ENCODE assay signal across 1 cellular context in the genomic region with DNA sequence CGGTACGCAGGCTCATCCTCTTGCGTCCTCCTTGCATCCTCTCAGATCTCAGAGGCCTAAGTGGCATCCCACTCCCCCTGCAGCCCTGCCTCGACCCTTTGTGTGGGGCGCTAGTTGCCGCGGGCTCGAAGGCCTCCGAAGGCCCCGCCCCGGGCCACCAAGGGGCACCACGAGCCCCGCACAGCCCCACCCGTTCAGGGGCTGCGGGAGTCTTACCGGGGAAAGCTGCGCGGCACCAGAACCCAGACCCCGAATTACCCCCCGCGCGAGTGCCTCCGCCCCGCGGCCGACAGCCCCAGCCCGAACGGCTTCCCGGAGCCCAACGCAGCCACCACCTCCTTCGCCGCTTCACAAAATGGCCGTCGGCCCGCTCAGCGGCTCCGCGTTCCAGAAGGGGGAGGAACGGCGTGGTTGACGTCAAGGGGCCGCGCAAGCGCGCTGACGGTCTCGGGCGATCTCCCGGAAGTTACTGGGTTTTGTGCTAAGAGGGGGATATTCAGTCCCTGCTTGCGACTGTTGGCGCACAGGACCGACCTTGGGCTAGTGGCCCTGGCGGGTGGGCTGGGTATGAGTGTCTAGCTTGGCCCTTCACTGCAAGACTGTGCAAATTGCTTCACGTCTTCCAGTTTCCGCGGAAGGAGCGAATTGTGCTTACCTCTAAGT.
TF ChIP-seq lines count a peak whose summit lies in the region.

A gene (minus strand): TSS at position 357 of the 663 bp plus-strand sequence. CDS start 31,977 bp downstream, outside the sequence.
A gene with protein sequence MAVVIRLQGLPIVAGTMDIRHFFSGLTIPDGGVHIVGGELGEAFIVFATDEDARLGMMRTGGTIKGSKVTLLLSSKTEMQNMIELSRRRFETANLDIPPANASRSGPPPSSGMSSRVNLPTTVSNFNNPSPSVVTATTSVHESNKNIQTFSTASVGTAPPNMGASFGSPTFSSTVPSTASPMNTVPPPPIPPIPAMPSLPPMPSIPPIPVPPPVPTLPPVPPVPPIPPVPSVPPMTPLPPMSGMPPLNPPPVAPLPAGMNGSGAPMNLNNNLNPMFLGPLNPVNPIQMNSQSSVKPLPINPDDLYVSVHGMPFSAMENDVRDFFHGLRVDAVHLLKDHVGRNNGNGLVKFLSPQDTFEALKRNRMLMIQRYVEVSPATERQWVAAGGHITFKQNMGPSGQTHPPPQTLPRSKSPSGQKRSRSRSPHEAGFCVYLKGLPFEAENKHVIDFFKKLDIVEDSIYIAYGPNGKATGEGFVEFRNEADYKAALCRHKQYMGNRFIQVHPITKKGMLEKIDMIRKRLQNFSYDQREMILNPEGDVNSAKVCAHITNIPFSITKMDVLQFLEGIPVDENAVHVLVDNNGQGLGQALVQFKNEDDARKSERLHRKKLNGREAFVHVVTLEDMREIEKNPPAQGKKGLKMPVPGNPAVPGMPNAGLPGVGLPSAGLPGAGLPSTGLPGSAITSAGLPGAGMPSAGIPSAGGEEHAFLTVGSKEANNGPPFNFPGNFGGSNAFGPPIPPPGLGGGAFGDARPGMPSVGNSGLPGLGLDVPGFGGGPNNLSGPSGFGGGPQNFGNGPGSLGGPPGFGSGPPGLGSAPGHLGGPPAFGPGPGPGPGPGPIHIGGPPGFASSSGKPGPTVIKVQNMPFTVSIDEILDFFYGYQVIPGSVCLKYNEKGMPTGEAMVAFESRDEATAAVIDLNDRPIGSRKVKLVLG (minus strand): TSS at position 357 of the 663 bp plus-strand sequence. CDS start 9,578 bp downstream, outside the sequence.

TF ChIP-seq in K562, 482 proteins besides CTCF, POLR2A, EP300 and RAD21 (continued from another document and continues in another):
- TF ChIP-seq, protein P1, sequence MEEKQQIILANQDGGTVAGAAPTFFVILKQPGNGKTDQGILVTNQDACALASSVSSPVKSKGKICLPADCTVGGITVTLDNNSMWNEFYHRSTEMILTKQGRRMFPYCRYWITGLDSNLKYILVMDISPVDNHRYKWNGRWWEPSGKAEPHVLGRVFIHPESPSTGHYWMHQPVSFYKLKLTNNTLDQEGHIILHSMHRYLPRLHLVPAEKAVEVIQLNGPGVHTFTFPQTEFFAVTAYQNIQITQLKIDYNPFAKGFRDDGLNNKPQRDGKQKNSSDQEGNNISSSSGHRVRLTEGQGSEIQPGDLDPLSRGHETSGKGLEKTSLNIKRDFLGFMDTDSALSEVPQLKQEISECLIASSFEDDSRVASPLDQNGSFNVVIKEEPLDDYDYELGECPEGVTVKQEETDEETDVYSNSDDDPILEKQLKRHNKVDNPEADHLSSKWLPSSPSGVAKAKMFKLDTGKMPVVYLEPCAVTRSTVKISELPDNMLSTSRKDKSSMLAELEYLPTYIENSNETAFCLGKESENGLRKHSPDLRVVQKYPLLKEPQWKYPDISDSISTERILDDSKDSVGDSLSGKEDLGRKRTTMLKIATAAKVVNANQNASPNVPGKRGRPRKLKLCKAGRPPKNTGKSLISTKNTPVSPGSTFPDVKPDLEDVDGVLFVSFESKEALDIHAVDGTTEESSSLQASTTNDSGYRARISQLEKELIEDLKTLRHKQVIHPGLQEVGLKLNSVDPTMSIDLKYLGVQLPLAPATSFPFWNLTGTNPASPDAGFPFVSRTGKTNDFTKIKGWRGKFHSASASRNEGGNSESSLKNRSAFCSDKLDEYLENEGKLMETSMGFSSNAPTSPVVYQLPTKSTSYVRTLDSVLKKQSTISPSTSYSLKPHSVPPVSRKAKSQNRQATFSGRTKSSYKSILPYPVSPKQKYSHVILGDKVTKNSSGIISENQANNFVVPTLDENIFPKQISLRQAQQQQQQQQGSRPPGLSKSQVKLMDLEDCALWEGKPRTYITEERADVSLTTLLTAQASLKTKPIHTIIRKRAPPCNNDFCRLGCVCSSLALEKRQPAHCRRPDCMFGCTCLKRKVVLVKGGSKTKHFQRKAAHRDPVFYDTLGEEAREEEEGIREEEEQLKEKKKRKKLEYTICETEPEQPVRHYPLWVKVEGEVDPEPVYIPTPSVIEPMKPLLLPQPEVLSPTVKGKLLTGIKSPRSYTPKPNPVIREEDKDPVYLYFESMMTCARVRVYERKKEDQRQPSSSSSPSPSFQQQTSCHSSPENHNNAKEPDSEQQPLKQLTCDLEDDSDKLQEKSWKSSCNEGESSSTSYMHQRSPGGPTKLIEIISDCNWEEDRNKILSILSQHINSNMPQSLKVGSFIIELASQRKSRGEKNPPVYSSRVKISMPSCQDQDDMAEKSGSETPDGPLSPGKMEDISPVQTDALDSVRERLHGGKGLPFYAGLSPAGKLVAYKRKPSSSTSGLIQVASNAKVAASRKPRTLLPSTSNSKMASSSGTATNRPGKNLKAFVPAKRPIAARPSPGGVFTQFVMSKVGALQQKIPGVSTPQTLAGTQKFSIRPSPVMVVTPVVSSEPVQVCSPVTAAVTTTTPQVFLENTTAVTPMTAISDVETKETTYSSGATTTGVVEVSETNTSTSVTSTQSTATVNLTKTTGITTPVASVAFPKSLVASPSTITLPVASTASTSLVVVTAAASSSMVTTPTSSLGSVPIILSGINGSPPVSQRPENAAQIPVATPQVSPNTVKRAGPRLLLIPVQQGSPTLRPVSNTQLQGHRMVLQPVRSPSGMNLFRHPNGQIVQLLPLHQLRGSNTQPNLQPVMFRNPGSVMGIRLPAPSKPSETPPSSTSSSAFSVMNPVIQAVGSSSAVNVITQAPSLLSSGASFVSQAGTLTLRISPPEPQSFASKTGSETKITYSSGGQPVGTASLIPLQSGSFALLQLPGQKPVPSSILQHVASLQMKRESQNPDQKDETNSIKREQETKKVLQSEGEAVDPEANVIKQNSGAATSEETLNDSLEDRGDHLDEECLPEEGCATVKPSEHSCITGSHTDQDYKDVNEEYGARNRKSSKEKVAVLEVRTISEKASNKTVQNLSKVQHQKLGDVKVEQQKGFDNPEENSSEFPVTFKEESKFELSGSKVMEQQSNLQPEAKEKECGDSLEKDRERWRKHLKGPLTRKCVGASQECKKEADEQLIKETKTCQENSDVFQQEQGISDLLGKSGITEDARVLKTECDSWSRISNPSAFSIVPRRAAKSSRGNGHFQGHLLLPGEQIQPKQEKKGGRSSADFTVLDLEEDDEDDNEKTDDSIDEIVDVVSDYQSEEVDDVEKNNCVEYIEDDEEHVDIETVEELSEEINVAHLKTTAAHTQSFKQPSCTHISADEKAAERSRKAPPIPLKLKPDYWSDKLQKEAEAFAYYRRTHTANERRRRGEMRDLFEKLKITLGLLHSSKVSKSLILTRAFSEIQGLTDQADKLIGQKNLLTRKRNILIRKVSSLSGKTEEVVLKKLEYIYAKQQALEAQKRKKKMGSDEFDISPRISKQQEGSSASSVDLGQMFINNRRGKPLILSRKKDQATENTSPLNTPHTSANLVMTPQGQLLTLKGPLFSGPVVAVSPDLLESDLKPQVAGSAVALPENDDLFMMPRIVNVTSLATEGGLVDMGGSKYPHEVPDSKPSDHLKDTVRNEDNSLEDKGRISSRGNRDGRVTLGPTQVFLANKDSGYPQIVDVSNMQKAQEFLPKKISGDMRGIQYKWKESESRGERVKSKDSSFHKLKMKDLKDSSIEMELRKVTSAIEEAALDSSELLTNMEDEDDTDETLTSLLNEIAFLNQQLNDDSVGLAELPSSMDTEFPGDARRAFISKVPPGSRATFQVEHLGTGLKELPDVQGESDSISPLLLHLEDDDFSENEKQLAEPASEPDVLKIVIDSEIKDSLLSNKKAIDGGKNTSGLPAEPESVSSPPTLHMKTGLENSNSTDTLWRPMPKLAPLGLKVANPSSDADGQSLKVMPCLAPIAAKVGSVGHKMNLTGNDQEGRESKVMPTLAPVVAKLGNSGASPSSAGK (IDR thresholded peaks at IDR 0.05): peak; percentile 95
- no peak; the same call in 1 of the 2 replicates for TF ChIP-seq ZNF239 (CRISPR knock-in tag; IDR thresholded peaks at IDR 0.05)
- TF ChIP-seq, protein P2, sequence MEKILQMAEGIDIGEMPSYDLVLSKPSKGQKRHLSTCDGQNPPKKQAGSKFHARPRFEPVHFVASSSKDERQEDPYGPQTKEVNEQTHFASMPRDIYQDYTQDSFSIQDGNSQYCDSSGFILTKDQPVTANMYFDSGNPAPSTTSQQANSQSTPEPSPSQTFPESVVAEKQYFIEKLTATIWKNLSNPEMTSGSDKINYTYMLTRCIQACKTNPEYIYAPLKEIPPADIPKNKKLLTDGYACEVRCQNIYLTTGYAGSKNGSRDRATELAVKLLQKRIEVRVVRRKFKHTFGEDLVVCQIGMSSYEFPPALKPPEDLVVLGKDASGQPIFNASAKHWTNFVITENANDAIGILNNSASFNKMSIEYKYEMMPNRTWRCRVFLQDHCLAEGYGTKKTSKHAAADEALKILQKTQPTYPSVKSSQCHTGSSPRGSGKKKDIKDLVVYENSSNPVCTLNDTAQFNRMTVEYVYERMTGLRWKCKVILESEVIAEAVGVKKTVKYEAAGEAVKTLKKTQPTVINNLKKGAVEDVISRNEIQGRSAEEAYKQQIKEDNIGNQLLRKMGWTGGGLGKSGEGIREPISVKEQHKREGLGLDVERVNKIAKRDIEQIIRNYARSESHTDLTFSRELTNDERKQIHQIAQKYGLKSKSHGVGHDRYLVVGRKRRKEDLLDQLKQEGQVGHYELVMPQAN (IDR thresholded peaks at IDR 0.05; ENCODE audit: borderline replicate concordance): 0 out of 2 replicates have a peak, but pooled peaks have one; percentile 13
- no peak for TF ChIP-seq ZNF551 (CRISPR knock-in tag; IDR thresholded peaks at IDR 0.05)
- TF ChIP-seq SIRT6 (IDR thresholded peaks at IDR 0.05; ENCODE audit: low read depth, low read length): no peak
- TF ChIP-seq, protein P3, sequence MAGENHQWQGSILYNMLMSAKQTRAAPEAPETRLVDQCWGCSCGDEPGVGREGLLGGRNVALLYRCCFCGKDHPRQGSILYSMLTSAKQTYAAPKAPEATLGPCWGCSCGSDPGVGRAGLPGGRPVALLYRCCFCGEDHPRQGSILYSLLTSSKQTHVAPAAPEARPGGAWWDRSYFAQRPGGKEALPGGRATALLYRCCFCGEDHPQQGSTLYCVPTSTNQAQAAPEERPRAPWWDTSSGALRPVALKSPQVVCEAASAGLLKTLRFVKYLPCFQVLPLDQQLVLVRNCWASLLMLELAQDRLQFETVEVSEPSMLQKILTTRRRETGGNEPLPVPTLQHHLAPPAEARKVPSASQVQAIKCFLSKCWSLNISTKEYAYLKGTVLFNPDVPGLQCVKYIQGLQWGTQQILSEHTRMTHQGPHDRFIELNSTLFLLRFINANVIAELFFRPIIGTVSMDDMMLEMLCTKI (IDR thresholded peaks at IDR 0.05; ENCODE audit: partially characterized antibody): no peak
- no peak; the same call in 1 of the 2 replicates for TF ChIP-seq ARID1B (IDR thresholded peaks at IDR 0.05)
- no peak for TF ChIP-seq FOXA3 (CRISPR knock-in tag; conservative IDR thresholded peaks at IDR 0.05 in 1 of 2, IDR thresholded peaks at IDR 0.05 in 1 of 2)
- no peak for TF ChIP-seq NUFIP1 (IDR thresholded peaks at IDR 0.05; ENCODE audit: partially characterized antibody)
- TF ChIP-seq, protein P4, sequence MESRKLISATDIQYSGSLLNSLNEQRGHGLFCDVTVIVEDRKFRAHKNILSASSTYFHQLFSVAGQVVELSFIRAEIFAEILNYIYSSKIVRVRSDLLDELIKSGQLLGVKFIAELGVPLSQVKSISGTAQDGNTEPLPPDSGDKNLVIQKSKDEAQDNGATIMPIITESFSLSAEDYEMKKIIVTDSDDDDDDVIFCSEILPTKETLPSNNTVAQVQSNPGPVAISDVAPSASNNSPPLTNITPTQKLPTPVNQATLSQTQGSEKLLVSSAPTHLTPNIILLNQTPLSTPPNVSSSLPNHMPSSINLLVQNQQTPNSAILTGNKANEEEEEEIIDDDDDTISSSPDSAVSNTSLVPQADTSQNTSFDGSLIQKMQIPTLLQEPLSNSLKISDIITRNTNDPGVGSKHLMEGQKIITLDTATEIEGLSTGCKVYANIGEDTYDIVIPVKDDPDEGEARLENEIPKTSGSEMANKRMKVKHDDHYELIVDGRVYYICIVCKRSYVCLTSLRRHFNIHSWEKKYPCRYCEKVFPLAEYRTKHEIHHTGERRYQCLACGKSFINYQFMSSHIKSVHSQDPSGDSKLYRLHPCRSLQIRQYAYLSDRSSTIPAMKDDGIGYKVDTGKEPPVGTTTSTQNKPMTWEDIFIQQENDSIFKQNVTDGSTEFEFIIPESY (CRISPR knock-in tag; IDR thresholded peaks at IDR 0.05): no peak
- TF ChIP-seq, protein P5, sequence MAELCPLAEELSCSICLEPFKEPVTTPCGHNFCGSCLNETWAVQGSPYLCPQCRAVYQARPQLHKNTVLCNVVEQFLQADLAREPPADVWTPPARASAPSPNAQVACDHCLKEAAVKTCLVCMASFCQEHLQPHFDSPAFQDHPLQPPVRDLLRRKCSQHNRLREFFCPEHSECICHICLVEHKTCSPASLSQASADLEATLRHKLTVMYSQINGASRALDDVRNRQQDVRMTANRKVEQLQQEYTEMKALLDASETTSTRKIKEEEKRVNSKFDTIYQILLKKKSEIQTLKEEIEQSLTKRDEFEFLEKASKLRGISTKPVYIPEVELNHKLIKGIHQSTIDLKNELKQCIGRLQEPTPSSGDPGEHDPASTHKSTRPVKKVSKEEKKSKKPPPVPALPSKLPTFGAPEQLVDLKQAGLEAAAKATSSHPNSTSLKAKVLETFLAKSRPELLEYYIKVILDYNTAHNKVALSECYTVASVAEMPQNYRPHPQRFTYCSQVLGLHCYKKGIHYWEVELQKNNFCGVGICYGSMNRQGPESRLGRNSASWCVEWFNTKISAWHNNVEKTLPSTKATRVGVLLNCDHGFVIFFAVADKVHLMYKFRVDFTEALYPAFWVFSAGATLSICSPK (IDR thresholded peaks at IDR 0.05; ENCODE audit: borderline replicate concordance): no peak
- TF ChIP-seq PTRF (tag; IDR thresholded peaks at IDR 0.05): no peak
- TF ChIP-seq, protein P6, sequence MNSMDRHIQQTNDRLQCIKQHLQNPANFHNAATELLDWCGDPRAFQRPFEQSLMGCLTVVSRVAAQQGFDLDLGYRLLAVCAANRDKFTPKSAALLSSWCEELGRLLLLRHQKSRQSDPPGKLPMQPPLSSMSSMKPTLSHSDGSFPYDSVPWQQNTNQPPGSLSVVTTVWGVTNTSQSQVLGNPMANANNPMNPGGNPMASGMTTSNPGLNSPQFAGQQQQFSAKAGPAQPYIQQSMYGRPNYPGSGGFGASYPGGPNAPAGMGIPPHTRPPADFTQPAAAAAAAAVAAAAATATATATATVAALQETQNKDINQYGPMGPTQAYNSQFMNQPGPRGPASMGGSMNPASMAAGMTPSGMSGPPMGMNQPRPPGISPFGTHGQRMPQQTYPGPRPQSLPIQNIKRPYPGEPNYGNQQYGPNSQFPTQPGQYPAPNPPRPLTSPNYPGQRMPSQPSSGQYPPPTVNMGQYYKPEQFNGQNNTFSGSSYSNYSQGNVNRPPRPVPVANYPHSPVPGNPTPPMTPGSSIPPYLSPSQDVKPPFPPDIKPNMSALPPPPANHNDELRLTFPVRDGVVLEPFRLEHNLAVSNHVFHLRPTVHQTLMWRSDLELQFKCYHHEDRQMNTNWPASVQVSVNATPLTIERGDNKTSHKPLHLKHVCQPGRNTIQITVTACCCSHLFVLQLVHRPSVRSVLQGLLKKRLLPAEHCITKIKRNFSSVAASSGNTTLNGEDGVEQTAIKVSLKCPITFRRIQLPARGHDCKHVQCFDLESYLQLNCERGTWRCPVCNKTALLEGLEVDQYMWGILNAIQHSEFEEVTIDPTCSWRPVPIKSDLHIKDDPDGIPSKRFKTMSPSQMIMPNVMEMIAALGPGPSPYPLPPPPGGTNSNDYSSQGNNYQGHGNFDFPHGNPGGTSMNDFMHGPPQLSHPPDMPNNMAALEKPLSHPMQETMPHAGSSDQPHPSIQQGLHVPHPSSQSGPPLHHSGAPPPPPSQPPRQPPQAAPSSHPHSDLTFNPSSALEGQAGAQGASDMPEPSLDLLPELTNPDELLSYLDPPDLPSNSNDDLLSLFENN (IDR thresholded peaks at IDR 0.05; ENCODE audit: low read depth in 2 of 2, low read length in 2 of 2): no peak
- no peak for TF ChIP-seq FOXA1 (IDR thresholded peaks at IDR 0.05; ENCODE audit: borderline replicate concordance)
- TF ChIP-seq SMAD4 (CRISPR knock-in tag; conservative IDR thresholded peaks at IDR 0.05): no peak
- TF ChIP-seq POLR2AphosphoS2 (IDR thresholded peaks at IDR 0.05; ENCODE audit: low read length): 0 out of 2 replicates have a peak, but pooled peaks have one; percentile 61
- no peak for TF ChIP-seq ZNF212 (CRISPR knock-in tag; IDR thresholded peaks at IDR 0.05)
- TF ChIP-seq PHF8 (IDR thresholded peaks at IDR 0.05; ENCODE audit: borderline replicate concordance, low read length): peak; percentile 98
- no peak for TF ChIP-seq ETS2 (tag; IDR thresholded peaks at IDR 0.05; ENCODE audit: borderline replicate concordance, poor library complexity, severe bottlenecking)
- TF ChIP-seq POLR2AphosphoS5 (IDR thresholded peaks at IDR 0.05; ENCODE audit: control insufficient read depth, insufficient read depth, low read depth, low read length): peak; percentile 95
